ENCODE assay signal across 12 cellular contexts in the genomic region with DNA sequence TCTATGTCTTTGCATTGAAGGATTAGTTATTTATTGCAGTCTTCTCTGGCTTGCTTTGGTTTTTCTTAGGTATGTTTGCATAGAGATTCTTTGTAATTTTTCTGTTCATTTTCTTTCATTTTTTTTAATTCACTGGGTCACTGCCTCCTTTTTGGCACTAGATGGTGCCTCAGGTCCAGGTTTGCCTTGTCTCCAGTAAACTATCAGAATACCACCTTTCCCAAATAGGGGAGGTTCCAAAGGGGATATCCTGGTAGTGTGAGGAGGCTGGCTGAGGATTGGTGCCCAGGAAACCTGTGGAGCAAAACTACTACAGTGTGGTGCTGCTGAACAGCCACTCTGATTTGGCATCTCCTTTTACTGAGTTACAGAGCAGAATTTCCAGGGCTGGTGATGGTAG.
A peak's percentile ranks its signal among the peaks of the same experiment; 100 is the strongest.
DNase-seq lines count a peak whose midpoint lies in the region; ATAC-seq and TF ChIP-seq lines count a peak whose summit lies in the region.
"Had no signal": no experiment of that assay in that cellular context is flagged by ENCODE, and none has a peak within 500 bp of the region (broad histone marks: within the 10 kb centered on the region; RNA-seq: fewer than 3 reads in every experiment).

No MANE protein-coding gene starts in this region.

- no peak overlapping the region for H3K27ac Mint-ChIP-seq in nephron
- H3K27ac Mint-ChIP-seq in T-helper 2 cell treated with Interferon-gamma antibody and Interleukin-4, amounts not matched to agents 5 μg/mL and 100 μg/mL, for 36 hours = no peak overlapping the region
- H3K27ac Mint-ChIP-seq: activated naive CD4-positive, alpha-beta T cell treated with anti-CD3 and anti-CD28 coated beads, Interleukin-2, amount 50 U/mL, for 72 hours had no signal

- H3K9ac ChIP-seq in Loucy (ENCODE audit: low read depth, low read length, poor library complexity, severe bottlenecking) = no peak overlapping the region

- H3K9me2 ChIP-seq in Loucy (replicated peaks; ENCODE audit: low read depth, low read length) = no peaks in the 10 kb centered on the region

- H3K4me2 ChIP-seq in Loucy (ENCODE audit: low read depth, low read length, poor library complexity, severe bottlenecking) = no peak overlapping the region

- H3K9me3 Mint-ChIP-seq in nephron = peaks cover 10% of the 10 kb centered on the region
- peaks cover 18% of the 10 kb centered on the region for H3K9me3 Mint-ChIP-seq in T-helper 2 cell treated with Interferon-gamma antibody and Interleukin-4, amounts not matched to agents 5 μg/mL and 100 μg/mL, for 36 hours

- no peaks in the 10 kb centered on the region for H3K27me3 ChIP-seq in Loucy (ENCODE audit: insufficient read depth, low read length, poor library complexity, severe bottlenecking)

- H3K36me3 ChIP-seq in Loucy (ENCODE audit: insufficient read depth, low read length) = no peaks in the 10 kb centered on the region

- H2AFZ ChIP-seq in Loucy (ENCODE audit: low read length) = no peak overlapping the region

- peak; percentile 60 for DNase-seq in ELR (ENCODE audit: low read depth)
- DNase-seq in cardiac fibroblast (ENCODE audit: low read depth in 2 of 2) = peak in 1 of 2 donors; percentile 27
- no peak for DNase-seq in SIG-M5 (lab: John Stamatoyannopoulos, UW)
- DNase-seq in DMS79 (lab: John Stamatoyannopoulos, UW) = no peak
- DNase-seq in T-helper 2 cell treated with Interferon-gamma antibody and Interleukin-4, amounts not matched to agents 5 μg/mL and 100 μg/mL, for 36 hours (ENCODE audit: low spot score) = no peak
- DNase-seq: NCI-H1105 treated with DMSO at 0.1 percent for 48 hours, right cardiac atrium had no signal

- no peak overlapping the region for H3K4me3 Mint-ChIP-seq in nephron
- H3K4me3 Mint-ChIP-seq in T-helper 2 cell treated with Interferon-gamma antibody and Interleukin-4, amounts not matched to agents 5 μg/mL and 100 μg/mL, for 36 hours = no peak overlapping the region

- no peaks in the 10 kb centered on the region for H3K36me3 Mint-ChIP-seq in nephron (ENCODE audit: low read depth)
- no peaks in the 10 kb centered on the region for H3K36me3 Mint-ChIP-seq in T-helper 2 cell treated with Interferon-gamma antibody and Interleukin-4, amounts not matched to agents 5 μg/mL and 100 μg/mL, for 36 hours (ENCODE audit: low read depth)
- H3K36me3 Mint-ChIP-seq: activated naive CD4-positive, alpha-beta T cell treated with anti-CD3 and anti-CD28 coated beads, Interleukin-2, amount 50 U/mL, for 72 hours had no signal

- peak; percentile 34 for TF ChIP-seq CTCF in Loucy (conservative IDR thresholded peaks at IDR 0.05; ENCODE audit: low read length)
- peak; percentile 36 for TF ChIP-seq CTCF in cardiac fibroblast (IDR thresholded peaks at IDR 0.05; ENCODE audit: low read depth, low read length)
- TF ChIP-seq CTCF in nephron (IDR thresholded peaks at IDR 0.05; ENCODE audit: unreplicated experiment in 3 of 3) = peak; percentile 14 to 37 (median 20)

- no peaks in the 10 kb centered on the region for H3F3A ChIP-seq in Loucy (ENCODE audit: low read depth)

- no peaks in the 10 kb centered on the region for H3K79me2 ChIP-seq in Loucy (ENCODE audit: insufficient read depth, low read length)

- no peaks in the 10 kb centered on the region for H3K4me1 ChIP-seq in Loucy (ENCODE audit: insufficient read depth, low read length, poor library complexity, severe bottlenecking)

- H4K20me1 ChIP-seq in Loucy (ENCODE audit: insufficient read depth, low read length, poor library complexity, severe bottlenecking) = no peaks in the 10 kb centered on the region

- no peak for ATAC-seq in GM19328 (IDR thresholded peaks at IDR 0.05; ENCODE audit: unreplicated experiment)
- ATAC-seq: activated naive CD4-positive, alpha-beta T cell treated with anti-CD3 and anti-CD28 coated beads, Interleukin-2, amount 50 U/mL, for 72 hours; right cardiac atrium; Right ventricle myocardium inferior had no signal

- no peaks in the 10 kb centered on the region for H3K27me3 Mint-ChIP-seq in nephron (ENCODE audit: low read depth)
- H3K27me3 Mint-ChIP-seq in T-helper 2 cell treated with Interferon-gamma antibody and Interleukin-4, amounts not matched to agents 5 μg/mL and 100 μg/mL, for 36 hours (ENCODE audit: low read depth) = no peaks in the 10 kb centered on the region

- H3K4me1 Mint-ChIP-seq in nephron = no peaks in the 10 kb centered on the region
- H3K4me1 Mint-ChIP-seq in T-helper 2 cell treated with Interferon-gamma antibody and Interleukin-4, amounts not matched to agents 5 μg/mL and 100 μg/mL, for 36 hours (ENCODE audit: low read depth) = no peaks in the 10 kb centered on the region

- H3K4me3 ChIP-seq in Loucy (ENCODE audit: low read length, poor library complexity, severe bottlenecking) = no peak overlapping the region
- H3K4me3 ChIP-seq in cardiac fibroblast (replicated peaks in 1 of 2; ENCODE audit: low read depth in 2 of 2, low read length in 2 of 2) = no peak overlapping the region

- no peaks in the 10 kb centered on the region for H3K9me3 ChIP-seq in Loucy (ENCODE audit: insufficient read depth, low read depth, low read length)
